ENCODE assay signal across 1 cellular context in the genomic region with DNA sequence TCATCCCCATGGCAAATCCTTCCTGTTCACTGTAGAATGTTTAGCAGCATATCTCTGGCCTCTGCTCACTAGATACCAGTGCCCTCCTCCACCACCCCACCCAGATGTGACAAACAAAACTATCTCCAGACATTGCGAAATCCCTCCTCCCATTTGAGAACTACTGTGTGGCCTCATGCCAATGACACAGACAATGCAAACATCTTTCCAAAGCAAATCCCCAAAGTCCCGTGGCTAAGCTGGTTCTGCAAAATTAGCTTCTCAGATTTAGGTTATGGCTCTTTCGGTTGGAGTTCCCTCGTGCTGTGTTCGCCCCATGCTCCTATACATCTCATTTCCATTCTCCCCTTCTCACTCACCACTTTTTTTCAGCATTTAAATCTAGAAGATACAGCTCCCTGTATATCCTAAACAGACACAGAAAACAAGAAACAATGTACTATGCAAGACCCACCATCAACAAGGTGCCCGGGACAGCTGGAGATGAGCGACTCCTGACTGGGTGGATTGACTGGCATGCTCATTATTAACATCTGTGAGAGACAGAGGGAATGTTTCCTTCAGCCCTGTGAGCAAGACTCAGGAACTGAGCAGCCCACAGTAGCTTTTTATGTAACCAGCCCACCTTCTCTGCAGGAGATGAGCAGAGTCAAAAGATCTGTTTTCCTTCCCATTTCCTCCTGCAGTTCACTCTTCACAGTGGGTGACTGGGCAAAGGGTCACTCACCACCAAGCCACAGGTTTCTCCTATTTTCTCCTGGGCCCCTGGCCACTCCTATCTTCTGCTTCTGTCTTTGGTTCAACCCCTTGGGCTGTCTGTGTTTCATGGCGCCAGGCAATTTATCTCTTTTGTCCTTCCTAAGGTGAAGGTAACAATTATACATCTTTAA.
TF ChIP-seq lines count a peak whose summit lies in the region.

No MANE protein-coding gene starts in this region.

TF ChIP-seq in GM23338, 12 proteins besides CTCF, POLR2A, EP300 and RAD21:
- TF ChIP-seq, protein P1, sequence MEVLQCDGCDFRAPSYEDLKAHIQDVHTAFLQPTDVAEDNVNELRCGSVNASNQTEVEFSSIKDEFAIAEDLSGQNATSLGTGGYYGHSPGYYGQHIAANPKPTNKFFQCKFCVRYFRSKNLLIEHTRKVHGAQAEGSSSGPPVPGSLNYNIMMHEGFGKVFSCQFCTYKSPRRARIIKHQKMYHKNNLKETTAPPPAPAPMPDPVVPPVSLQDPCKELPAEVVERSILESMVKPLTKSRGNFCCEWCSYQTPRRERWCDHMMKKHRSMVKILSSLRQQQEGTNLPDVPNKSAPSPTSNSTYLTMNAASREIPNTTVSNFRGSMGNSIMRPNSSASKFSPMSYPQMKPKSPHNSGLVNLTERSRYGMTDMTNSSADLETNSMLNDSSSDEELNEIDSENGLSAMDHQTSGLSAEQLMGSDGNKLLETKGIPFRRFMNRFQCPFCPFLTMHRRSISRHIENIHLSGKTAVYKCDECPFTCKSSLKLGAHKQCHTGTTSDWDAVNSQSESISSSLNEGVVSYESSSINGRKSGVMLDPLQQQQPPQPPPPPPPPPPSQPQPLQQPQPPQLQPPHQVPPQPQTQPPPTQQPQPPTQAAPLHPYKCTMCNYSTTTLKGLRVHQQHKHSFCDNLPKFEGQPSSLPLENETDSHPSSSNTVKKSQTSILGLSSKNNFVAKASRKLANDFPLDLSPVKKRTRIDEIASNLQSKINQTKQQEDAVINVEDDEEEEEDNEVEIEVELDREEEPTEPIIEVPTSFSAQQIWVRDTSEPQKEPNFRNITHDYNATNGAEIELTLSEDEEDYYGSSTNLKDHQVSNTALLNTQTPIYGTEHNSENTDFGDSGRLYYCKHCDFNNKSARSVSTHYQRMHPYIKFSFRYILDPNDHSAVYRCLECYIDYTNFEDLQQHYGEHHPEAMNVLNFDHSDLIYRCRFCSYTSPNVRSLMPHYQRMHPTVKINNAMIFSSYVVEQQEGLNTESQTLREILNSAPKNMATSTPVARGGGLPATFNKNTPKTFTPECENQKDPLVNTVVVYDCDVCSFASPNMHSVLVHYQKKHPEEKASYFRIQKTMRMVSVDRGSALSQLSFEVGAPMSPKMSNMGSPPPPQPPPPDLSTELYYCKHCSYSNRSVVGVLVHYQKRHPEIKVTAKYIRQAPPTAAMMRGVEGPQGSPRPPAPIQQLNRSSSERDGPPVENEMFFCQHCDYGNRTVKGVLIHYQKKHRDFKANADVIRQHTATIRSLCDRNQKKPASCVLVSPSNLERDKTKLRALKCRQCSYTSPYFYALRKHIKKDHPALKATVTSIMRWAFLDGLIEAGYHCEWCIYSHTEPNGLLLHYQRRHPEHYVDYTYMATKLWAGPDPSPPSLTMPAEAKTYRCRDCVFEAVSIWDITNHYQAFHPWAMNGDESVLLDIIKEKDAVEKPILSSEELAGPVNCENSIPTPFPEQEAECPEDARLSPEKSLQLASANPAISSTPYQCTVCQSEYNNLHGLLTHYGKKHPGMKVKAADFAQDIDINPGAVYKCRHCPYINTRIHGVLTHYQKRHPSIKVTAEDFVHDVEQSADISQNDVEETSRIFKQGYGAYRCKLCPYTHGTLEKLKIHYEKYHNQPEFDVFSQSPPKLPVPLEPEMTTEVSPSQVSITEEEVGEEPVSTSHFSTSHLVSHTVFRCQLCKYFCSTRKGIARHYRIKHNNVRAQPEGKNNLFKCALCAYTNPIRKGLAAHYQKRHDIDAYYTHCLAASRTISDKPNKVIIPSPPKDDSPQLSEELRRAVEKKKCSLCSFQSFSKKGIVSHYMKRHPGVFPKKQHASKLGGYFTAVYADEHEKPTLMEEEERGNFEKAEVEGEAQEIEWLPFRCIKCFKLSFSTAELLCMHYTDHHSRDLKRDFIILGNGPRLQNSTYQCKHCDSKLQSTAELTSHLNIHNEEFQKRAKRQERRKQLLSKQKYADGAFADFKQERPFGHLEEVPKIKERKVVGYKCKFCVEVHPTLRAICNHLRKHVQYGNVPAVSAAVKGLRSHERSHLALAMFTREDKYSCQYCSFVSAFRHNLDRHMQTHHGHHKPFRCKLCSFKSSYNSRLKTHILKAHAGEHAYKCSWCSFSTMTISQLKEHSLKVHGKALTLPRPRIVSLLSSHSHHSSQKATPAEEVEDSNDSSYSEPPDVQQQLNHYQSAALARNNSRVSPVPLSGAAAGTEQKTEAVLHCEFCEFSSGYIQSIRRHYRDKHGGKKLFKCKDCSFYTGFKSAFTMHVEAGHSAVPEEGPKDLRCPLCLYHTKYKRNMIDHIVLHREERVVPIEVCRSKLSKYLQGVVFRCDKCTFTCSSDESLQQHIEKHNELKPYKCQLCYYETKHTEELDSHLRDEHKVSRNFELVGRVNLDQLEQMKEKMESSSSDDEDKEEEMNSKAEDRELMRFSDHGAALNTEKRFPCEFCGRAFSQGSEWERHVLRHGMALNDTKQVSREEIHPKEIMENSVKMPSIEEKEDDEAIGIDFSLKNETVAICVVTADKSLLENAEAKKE (CRISPR knock-in tag; IDR thresholded peaks at IDR 0.05): 0 out of 2 replicates have a peak, but pooled peaks have one; percentile 14
- TF ChIP-seq EZH2 (IDR thresholded peaks at IDR 0.05; ENCODE audit: low read depth, unreplicated experiment): no peak
